ENCODE assay signal across 11 cellular contexts in the genomic region with DNA sequence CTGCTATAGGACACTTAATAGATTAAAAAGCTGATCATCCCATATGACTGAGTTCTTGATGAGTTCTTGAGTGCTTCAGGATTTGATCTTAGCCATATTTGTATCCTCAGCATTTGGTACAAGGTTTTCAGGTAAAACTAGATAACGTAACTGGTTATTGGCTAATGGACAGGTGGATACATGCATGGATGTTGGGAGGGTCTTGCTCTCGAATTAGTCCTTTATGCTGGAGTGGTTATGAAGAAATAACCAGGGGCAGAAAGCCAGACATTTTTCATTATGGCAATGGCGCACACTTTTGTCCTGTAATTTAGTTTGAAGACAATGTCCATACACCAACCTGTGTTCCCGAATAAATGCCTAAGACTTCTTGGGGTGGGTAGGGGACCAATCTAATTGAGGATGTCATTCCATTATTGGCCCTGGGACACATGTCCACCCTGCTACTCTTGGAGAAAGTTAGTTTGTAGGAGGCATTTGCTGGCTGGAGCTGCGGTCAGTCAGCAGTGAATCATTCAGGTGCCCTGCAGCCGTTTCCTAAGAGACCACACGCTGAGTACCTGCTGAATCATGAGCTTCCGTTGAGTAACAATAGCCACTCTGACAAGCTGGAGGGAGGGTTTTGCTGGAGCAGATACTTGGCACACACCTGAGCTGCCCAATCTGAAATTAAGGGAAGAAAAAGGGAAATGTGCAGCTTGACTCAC.
DNase-seq lines count a peak whose midpoint lies in the region; ATAC-seq, FAIRE-seq and TF ChIP-seq lines count a peak whose summit lies in the region.
"Had no signal": no experiment of that assay in that cellular context is flagged by ENCODE, and none has a peak within 500 bp of the region (broad histone marks: within the 10 kb centered on the region; RNA-seq: fewer than 3 reads in every experiment).

No MANE protein-coding gene starts in this region.

- BruUV-seq in Caco-2 (replicated peaks; lab: Mats Ljungman, UMichigan) = no TSS peak

- H3K27me3 Mint-ChIP-seq in Caco-2 (ENCODE audit: insufficient read depth, unreplicated experiment) (peaks cover 3% of the 10 kb centered on the region), T-cell (peaks cover 0 to 4% of the 10 kb centered on the region in 2 donors)

- intact Hi-C loops in Caco-2 (cut with micrococcal nuclease; ENCODE audit: unreplicated experiment) = no loop called here

- H3K4me1 ChIP-seq in Caco-2 (no peaks in the 10 kb centered on the region), SJSA1 (replicated peaks) (peaks cover 31% of the 10 kb centered on the region)

- H3K4me3 Mint-ChIP-seq in Caco-2 (ENCODE audit: unreplicated experiment) (no peak overlapping the region), T-cell (no peak overlapping the region)
- H3K4me3 Mint-ChIP-seq: naive thymus-derived CD8-positive, alpha-beta T cell; stimulated activated effector memory CD8-positive, alpha-beta T cell treated with anti-CD3 and anti-CD28 coated beads, Interleukin-12 subunit alpha, Interleukin-12 subunit beta, amount 100 ng/mL, for 72 hours had no signal

- CTCF ChIA-PET in Caco-2 (lab: Charles Lee) (interaction anchor here (0.8 kb wide), 1 partner anchor 14 kb away, joined by 3 read pairs; no protein-coding TSS in a partner anchor), T-cell (lab: Charles Lee) (no interaction called here)

- H3K9me3 Mint-ChIP-seq in Caco-2 (ENCODE audit: unreplicated experiment) (no peaks in the 10 kb centered on the region), T-cell (peaks cover 0 to 10% (median 0%) of the 10 kb centered on the region in 3 donors)

- H3K36me3 ChIP-seq in Caco-2 (ENCODE audit: control insufficient read depth, insufficient read depth, low read length) = no peaks in the 10 kb centered on the region
- H3K36me3 ChIP-seq in SJSA1 = no peaks in the 10 kb centered on the region

- H3K36me3 Mint-ChIP-seq in Caco-2 (ENCODE audit: insufficient read depth, unreplicated experiment) (no peaks in the 10 kb centered on the region), T-cell (no peaks in the 10 kb centered on the region)
- H3K36me3 Mint-ChIP-seq: stimulated activated effector memory CD8-positive, alpha-beta T cell treated with anti-CD3 and anti-CD28 coated beads, Interleukin-12 subunit alpha, Interleukin-12 subunit beta, amount 100 ng/mL, for 72 hours had no signal

- POLR2A ChIA-PET in Caco-2 (lab: Charles Lee) = no interaction called here
- POLR2A ChIA-PET in T-cell (lab: Charles Lee) = no interaction called here

- H3K4me3 ChIP-seq in Caco-2 (ENCODE audit: low read depth, low read length) (no peak overlapping the region), SJSA1 (no peak overlapping the region)

- no peak for TF ChIP-seq CTCF in Caco-2 (IDR thresholded peaks at IDR 0.05; ENCODE audit: insufficient read depth in 1 of 2, low read depth in 1 of 2, low read length in 1 of 2, severe bottlenecking in 1 of 2, unreplicated experiment in 1 of 2)

- H3K9me3 ChIP-seq in Caco-2 (no peaks in the 10 kb centered on the region), SJSA1 (replicated peaks) (no peaks in the 10 kb centered on the region)

- no peak for ATAC-seq in stimulated activated naive CD8-positive, alpha-beta T cell treated with anti-CD3 and anti-CD28 coated beads, Interleukin-15, Interleukin-2, amounts not matched to agents 100 U/mL and 50 U/mL, for 24 hours
- no peak for ATAC-seq in T-cell (replicated peaks in 1 of 4)
- ATAC-seq: naive thymus-derived CD8-positive, alpha-beta T cell; stimulated activated effector memory CD8-positive, alpha-beta T cell treated with anti-CD3 and anti-CD28 coated beads, Interleukin-12 subunit alpha, Interleukin-12 subunit beta, amount 100 ng/mL, for 72 hours had no signal

- peaks cover 7% of the 10 kb centered on the region for H3K4me1 Mint-ChIP-seq in Caco-2 (ENCODE audit: low read depth, unreplicated experiment)
- H3K4me1 Mint-ChIP-seq in T-cell = no peaks in the 10 kb centered on the region
- H3K4me1 Mint-ChIP-seq: stimulated activated effector memory CD8-positive, alpha-beta T cell treated with anti-CD3 and anti-CD28 coated beads, Interleukin-12 subunit alpha, Interleukin-12 subunit beta, amount 100 ng/mL, for 72 hours had no signal

- H3K27me3 ChIP-seq in Caco-2 (replicated peaks; ENCODE audit: control insufficient read depth, insufficient read depth, low read length) (peaks cover 2% of the 10 kb centered on the region; the same call in 1 of the 2 replicates), SJSA1 (replicated peaks) (no peaks in the 10 kb centered on the region)

- no peak overlapping the region for H3K27ac ChIP-seq in SJSA1

- peak overlapping the region; percentile 59 for H3K27ac Mint-ChIP-seq in Caco-2 (ENCODE audit: unreplicated experiment)
- H3K27ac Mint-ChIP-seq in T-cell = no peak overlapping the region
- H3K27ac Mint-ChIP-seq: naive thymus-derived CD8-positive, alpha-beta T cell; stimulated activated effector memory CD8-positive, alpha-beta T cell treated with anti-CD3 and anti-CD28 coated beads, Interleukin-12 subunit alpha, Interleukin-12 subunit beta, amount 100 ng/mL, for 72 hours had no signal

- FAIRE-seq in HTR-8/SVneo (lab: Jason Lieb, UNC) = no peak

- DNase-seq in Caco-2 = no peak
- peak; percentile 95 for DNase-seq in NCI-H146 (lab: John Stamatoyannopoulos, UW)
- DNase-seq in SJSA1 (ENCODE audit: low read depth in 1 of 2, low spot score in 2 of 2) = peak; percentile 41 to 61
- peak; percentile 77 for DNase-seq in iPS-NIHi7 (ENCODE audit: extremely low spot score)
- no peak for DNase-seq in HTR-8/SVneo (ENCODE audit: insufficient read length, low spot score)
- no peak for DNase-seq in SIG-M5 (lab: John Stamatoyannopoulos, UW)
- no peak for DNase-seq in stimulated activated naive CD8-positive, alpha-beta T cell treated with anti-CD3 and anti-CD28 coated beads, Interleukin-15, Interleukin-2, amounts not matched to agents 100 U/mL and 50 U/mL, for 24 hours
- no peak for DNase-seq in T-cell
- DNase-seq: AML-193; naive thymus-derived CD8-positive, alpha-beta T cell had no signal

Comparison
In these comparisons a context has a peak if more than half of its experiments do, and no peak if none do; other contexts are left out.
1. DNase-seq: peak in NCI-H146 (single experiment), SJSA1 (2 of 2) and iPS-NIHi7 (single experiment); none in Caco-2 (0 of 2), HTR-8/SVneo (single experiment), SIG-M5 (single experiment), stimulated activated naive CD8-positive, alpha-beta T cell treated with anti-CD3 and anti-CD28 coated beads, Interleukin-15, Interleukin-2, amounts not matched to agents 100 U/mL and 50 U/mL, for 24 hours (single experiment) and T-cell (0 of 34).